ENCODE assay signal across 1 cellular context in the genomic region with DNA sequence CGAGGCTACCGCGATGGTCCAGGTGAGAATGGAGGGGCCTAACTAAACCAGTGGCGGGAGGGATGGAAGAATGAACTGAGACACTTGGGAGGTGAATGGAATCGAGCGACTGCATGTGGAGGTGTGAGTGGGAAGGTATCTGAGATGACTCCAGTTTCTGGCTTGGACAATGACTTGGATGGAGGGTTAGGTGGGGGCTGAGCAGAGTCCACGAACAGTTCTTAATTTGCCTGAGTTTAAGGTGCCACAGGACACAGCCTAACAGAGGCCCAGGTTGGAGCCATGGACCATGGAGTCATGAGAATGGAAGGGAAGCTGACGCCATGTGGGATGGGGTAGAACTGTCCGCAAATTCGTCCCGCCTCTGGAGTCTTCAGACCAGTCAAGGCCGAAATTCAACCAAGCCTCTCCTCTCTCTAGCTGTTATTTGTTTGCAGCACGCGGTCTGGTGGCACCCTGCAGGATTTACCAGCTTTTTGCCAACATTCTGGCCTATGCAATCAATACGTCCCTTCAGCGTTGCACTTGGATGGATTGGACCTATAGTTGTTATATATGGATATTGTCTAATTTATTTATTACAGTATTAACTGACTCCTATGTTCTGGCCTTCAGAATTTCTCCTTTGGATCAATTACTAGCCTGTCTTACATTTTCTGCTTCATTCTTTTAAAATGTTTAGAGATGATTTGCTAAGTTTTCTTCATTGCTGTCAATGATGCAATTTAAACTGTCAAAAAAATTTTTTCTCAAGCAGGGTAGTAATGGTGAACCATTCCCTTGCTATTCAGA.
TF ChIP-seq lines count a peak whose summit lies in the region.

No MANE protein-coding gene starts in this region.

TF ChIP-seq in IMR-90, 13 proteins besides CTCF, POLR2A, EP300 and RAD21:
- TF ChIP-seq ELK1 (IDR thresholded peaks at IDR 0.05; ENCODE audit: borderline replicate concordance, low read depth, low read length) (no peak), MAZ (IDR thresholded peaks at IDR 0.05; ENCODE audit: borderline replicate concordance, low read depth, low read length) (no peak), RCOR1 (IDR thresholded peaks at IDR 0.05; ENCODE audit: insufficient replicate concordance, low read length) (no peak)
TF ChIP-seq in IMR-90: peak in this region for 0.
